In the genomic region with DNA sequence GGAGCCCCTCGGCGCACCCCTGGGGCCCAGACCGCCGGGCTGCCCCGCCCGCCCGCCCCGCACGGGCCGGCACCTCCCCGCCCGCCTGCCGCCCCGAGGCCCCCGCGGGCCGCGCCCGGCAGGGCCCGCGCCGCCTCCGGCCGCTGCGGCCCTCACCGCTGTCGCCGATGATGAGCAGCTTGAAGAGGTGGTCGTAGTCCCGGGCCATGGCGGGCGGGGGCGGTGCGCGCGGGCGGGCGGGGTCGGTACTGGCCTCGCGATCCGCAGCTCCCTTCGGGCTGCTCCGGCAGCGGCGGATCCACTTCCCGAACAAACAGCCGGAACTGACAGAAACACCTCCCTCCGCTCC, we compare ENCODE assay signal across 8 cellular contexts. TPM values are rescaled to one million over a fixed set of nuclear protein-coding genes. Genes with fewer than 3 reads are reported as not detected.
DNase-seq lines count a peak whose midpoint lies in the region; ATAC-seq, FAIRE-seq and TF ChIP-seq lines count a peak whose summit lies in the region.

A gene (minus strand): TSS at position 311 of the 349 bp plus-strand sequence. CDS start 103 bp downstream, at position 208.

- H3F3A ChIP-seq in neural progenitor cell (ENCODE audit: low read depth), result peaks cover 16% of the 10 kb centered on the region

- H3K36me3 Mint-ChIP-seq in neural progenitor cell, result peaks cover 14% of the 10 kb centered on the region

- H2AFZ ChIP-seq in neural progenitor cell (replicated peaks), result peak within 1 kb of the TSS; percentile 98

- TF ChIP-seq CTCF in RWPE1 (conservative IDR thresholded peaks at IDR 0.05; ENCODE audit: low read depth) (no peak), esophagus squamous epithelium (IDR thresholded peaks at IDR 0.05) (no peak), neural progenitor cell (IDR thresholded peaks at IDR 0.05) (no peak), D721Med (IDR thresholded peaks at IDR 0.05; ENCODE audit: insufficient read depth, missing control alignments) (no peak)

- ATAC-seq in GM21447 (IDR thresholded peaks at IDR 0.05; ENCODE audit: unreplicated experiment), result peak; percentile 1

- H3K4me3 ChIP-seq in esophagus squamous epithelium (peak within 1 kb of the TSS; percentile 61 to 93 (median 78)), neural progenitor cell (peak within 1 kb of the TSS; percentile 83)

- H3K27ac ChIP-seq in RWPE1 (peak within 1 kb of the TSS; percentile 94), esophagus squamous epithelium (peak within 1 kb of the TSS; percentile 93 to 97 (median 96)), neural progenitor cell (peak within 1 kb of the TSS; percentile 85)

- H3K9me3 ChIP-seq in esophagus squamous epithelium, result no peaks in the 10 kb centered on the region
- no peaks in the 10 kb centered on the region for H3K9me3 ChIP-seq in neural progenitor cell (ENCODE audit: low read depth)

- H3K27me3 ChIP-seq in esophagus squamous epithelium (no peaks in the 10 kb centered on the region), neural progenitor cell (no peaks in the 10 kb centered on the region)

- peak within 1 kb of the TSS; percentile 90 for H3K4me2 ChIP-seq in neural progenitor cell

- POLR2A ChIA-PET in RWPE1 (lab: Yijun Ruan, JAX; ENCODE audit: low non-redundant PET), result interaction anchor here (1.1 to 2.1 kb wide), 2 partner anchors 16 to 85 kb away, joined by 3 to 11 read pairs; a partner anchor contains a TSS

- TF ChIP-seq POLR2A in esophagus squamous epithelium (IDR thresholded peaks at IDR 0.05), result no peak

- H3K79me2 ChIP-seq in neural progenitor cell (ENCODE audit: low read depth), result peaks cover 61% of the 10 kb centered on the region

- H3K36me3 ChIP-seq in esophagus squamous epithelium (peaks cover 0 to 22% (median 0%) of the 10 kb centered on the region in 3 donors), neural progenitor cell (no peaks in the 10 kb centered on the region)

- FAIRE-seq in D721Med (lab: Jason Lieb, UNC), result no peak

- 0% methylated on average over 2 of the region's 49 CpGs; no CpG with 5 or more reads in 1 of the 2 donors for WGBS in esophagus squamous epithelium, 2 donors

- peaks cover 21% of the 10 kb centered on the region for H4K20me1 ChIP-seq in neural progenitor cell (ENCODE audit: low read depth)

- H3K9ac ChIP-seq in neural progenitor cell, result peak within 1 kb of the TSS; percentile 72

- CTCF ChIA-PET in RWPE1 (lab: Yijun Ruan, JAX), result no interaction called here

- H3K9me3 Mint-ChIP-seq in neural progenitor cell, result no peaks in the 10 kb centered on the region

- H3K27me3 Mint-ChIP-seq in neural progenitor cell (ENCODE audit: insufficient read depth, low read depth), result peaks cover 5% of the 10 kb centered on the region

- intact Hi-C loops in esophagus squamous epithelium (cut with DNase I), result no loop called here

- H3K4me1 Mint-ChIP-seq in neural progenitor cell, result peaks cover 32% of the 10 kb centered on the region

- DNase-seq in RWPE1 (ENCODE audit: low spot score) (no peak), esophagus squamous epithelium (lab: John Stamatoyannopoulos, UW) (no peak), neural progenitor cell (ENCODE audit: low spot score) (no peak), D721Med (ENCODE audit: insufficient read length, low spot score) (no peak), D341Med (ENCODE audit: low spot score) (no peak)
- DNase-seq in stimulated activated naive CD4-positive, alpha-beta T cell treated with Interleukin-2 at 50 U/mL for 16 hours (lab: John Stamatoyannopoulos, UW), result no peak
- DNase-seq in activated CD4-positive, alpha-beta T cell treated with anti-CD3 and anti-CD28 coated beads for 1 hour, result no peak

- peak within 1 kb of the TSS; percentile 49 for H3K27ac Mint-ChIP-seq in neural progenitor cell

- peaks cover 36 to 71% (median 40%) of the 10 kb centered on the region in 3 donors for H3K4me1 ChIP-seq in esophagus squamous epithelium
- peaks cover 16% of the 10 kb centered on the region for H3K4me1 ChIP-seq in neural progenitor cell

- H3K4me3 Mint-ChIP-seq in neural progenitor cell, result peak within 1 kb of the TSS; percentile 96

RNA-seq across cellular contexts. Expression of the gene that starts here (rescaled TPM):
- total RNA-seq in esophagus squamous epithelium (10 to 100 TPM; 25.8 to 38.9 (median 32.0) TPM), neural progenitor cell (ENCODE audit: low replicate concordance) (17.5 and 24.5 TPM in 2 replicates)
